Comparison of ENCODE assay signal across 9 cellular contexts in genomic region chr10:6201511-6201975, GRCh38. TPM values are rescaled to one million over a fixed set of nuclear protein-coding genes. Genes with fewer than 3 reads are reported as not detected.
A peak's percentile ranks its signal among the peaks of the same experiment; 100 is the strongest.
DNase-seq lines count a peak whose midpoint lies in the region; ATAC-seq and TF ChIP-seq lines count a peak whose summit lies in the region.
"Had no signal": no experiment of that assay in that cellular context is flagged by ENCODE, and none has a peak within 500 bp of the region (broad histone marks: within the 10 kb centered on the region; RNA-seq: fewer than 3 reads in every experiment).

No MANE protein-coding gene starts in this region.

- H3K27me3 ChIP-seq in stomach = no peaks in the 10 kb centered on the region

- no peaks in the 10 kb centered on the region for H3K36me3 ChIP-seq in stomach

- H3K9me3 Mint-ChIP-seq in neural crest cell = no peaks in the 10 kb centered on the region

- no peak for TF ChIP-seq EP300 in stomach (IDR thresholded peaks at IDR 0.05)

- no peak overlapping the region for H3K27ac Mint-ChIP-seq in neural crest cell (ENCODE audit: unreplicated experiment)

- peaks cover 26% of the 10 kb centered on the region for H3K4me1 Mint-ChIP-seq in neural crest cell

- 0% methylated on average over 11 to 51 of the region's 51 CpGs for WGBS in stomach, 5 donors

- H3K36me3 Mint-ChIP-seq in neural crest cell (ENCODE audit: low read depth) = peaks cover 6% of the 10 kb centered on the region

- H3K9me3 ChIP-seq in stomach = no peaks in the 10 kb centered on the region

- H3K4me3 ChIP-seq in fibroblast of pulmonary artery (replicated peaks; ENCODE audit: low read depth, low read length) (peak overlapping the region; percentile 52), stomach (peak overlapping the region; percentile 77 to 88 (median 81))

- H3K27me3 Mint-ChIP-seq in neural crest cell (ENCODE audit: low read depth) = peaks cover 51% of the 10 kb centered on the region

- intact Hi-C loops in stomach (cut with DNase I; ENCODE audit: low total_unique reads) = loop anchor here (10.0 kb wide), 1 partner anchor 193 kb away; no protein-coding TSS in a partner anchor

- H3K27ac ChIP-seq in stomach = peak overlapping the region; percentile 22 to 99 (median 97)
- H3K27ac ChIP-seq: 22Rv1 had no signal

- TF ChIP-seq CTCF in fibroblast of pulmonary artery (IDR thresholded peaks at IDR 0.05; ENCODE audit: low read length, missing control alignments) = no peak
- no peak for TF ChIP-seq CTCF in neural crest cell (conservative IDR thresholded peaks at IDR 0.05)
- no peak for TF ChIP-seq CTCF in stomach (IDR thresholded peaks at IDR 0.05)

- peaks cover 17 to 75% (median 63%) of the 10 kb centered on the region in 4 donors for H3K4me1 ChIP-seq in stomach

- no peak for TF ChIP-seq POLR2A in stomach (IDR thresholded peaks at IDR 0.05)

- peak; percentile 36 for DNase-seq in DMS79 treated with DMSO at 0.1 percent for 48 hours (lab: John Stamatoyannopoulos, UW)
- DNase-seq in DMS79 (lab: John Stamatoyannopoulos, UW) = no peak
- peak; percentile 66 for DNase-seq in NOMO-1 treated with dmso at 0.1 percent for 144 hours (lab: John Stamatoyannopoulos, UW; ENCODE audit: unreplicated experiment)
- peak; percentile 68 for DNase-seq in activated T-helper 1 cell treated with Interleukin-2 at 50 U/mL for 16 hours (ENCODE audit: low read depth)
- peak; percentile 58 for DNase-seq in fibroblast of pulmonary artery (ENCODE audit: low read depth)
- DNase-seq in neural crest cell (ENCODE audit: low read depth, low spot score) = peak; percentile 32
- DNase-seq in stomach = peak; percentile 84

- peak; percentile 40 for ATAC-seq in HG02943 (IDR thresholded peaks at IDR 0.05; ENCODE audit: low read depth, unreplicated experiment)

- peak overlapping the region; percentile 91 for H3K4me3 Mint-ChIP-seq in neural crest cell

RNA-seq across cellular contexts. Expression of gene PFKFB3, which starts 1.2 kb away (rescaled TPM):
- total RNA-seq in neural crest cell (36.7 and 39.3 TPM in 2 replicates), stomach (100 to 1,000 TPM in 1 of 5 donors, 10 to 100 TPM in 4; 18.0 to 199 (median 41.5) TPM)
- polyA plus RNA-seq in stomach = 10 to 100 TPM; 17.7 to 48.3 (median 26.6) TPM
